Comparison of ENCODE assay signal across 10 cellular contexts in genomic region chr9:89765211-89765610, GRCh38.
"Had no signal": no experiment of that assay in that cellular context is flagged by ENCODE, and none has a peak within 500 bp of the region (broad histone marks: within the 10 kb centered on the region; RNA-seq: fewer than 3 reads in every experiment).

No MANE protein-coding gene starts in this region.

- H3K4me1 ChIP-seq: HAP-1 had no signal

- H3K36me3 Mint-ChIP-seq: IgD-negative memory B cell had no signal

- ATAC-seq: HCT116, HepG2 had no signal

- H3K4me3 ChIP-seq: GM23248, HAP-1 had no signal

- H3K36me3 ChIP-seq: HAP-1 had no signal

- H3K4me3 Mint-ChIP-seq: HFFc6, IgD-negative memory B cell had no signal

- H3K9me3 Mint-ChIP-seq: IgD-negative memory B cell had no signal

- H3K27ac ChIP-seq: GM23248, HL-60 had no signal

- H3K27ac Mint-ChIP-seq: HFFc6, IgD-negative memory B cell had no signal

- H3K9me3 ChIP-seq: HAP-1 had no signal

- DNase-seq: GM23248, GOT3, H7, HFFc6, KBM-7 had no signal
